ENCODE assay signal across 19 cellular contexts in genomic region chr15:34665498-34666116, GRCh38.
"Had no signal": no experiment of that assay in that cellular context is flagged by ENCODE, and none has a peak within 500 bp of the region (broad histone marks: within the 10 kb centered on the region; RNA-seq: fewer than 3 reads in every experiment).

No MANE protein-coding gene starts in this region.

- H3K9me3 ChIP-seq: esophagus muscularis mucosa, lower lobe of right lung, neutrophil, upper lobe of left lung had no signal

- H3K4me3 ChIP-seq: esophagus muscularis mucosa, lower lobe of right lung, upper lobe of left lung had no signal

- H3K4me1 ChIP-seq: esophagus muscularis mucosa, lower lobe of right lung, upper lobe of left lung had no signal

- DNase-seq: activated CD4-positive, alpha-beta T cell treated with anti-CD3 and anti-CD28 coated beads, Interleukin-2, amount 50 U/mL, for 1 hour; activated CD4-positive, CD25-positive, alpha-beta regulatory T cell; activated gamma-delta T cell; activated T-cell treated with anti-CD3 and anti-CD28 coated beads for 4 hours; aorta; glutamatergic neuron; immature natural killer cell; lower lobe of right lung; midbrain; naive thymus-derived CD8-positive, alpha-beta T cell; posterior cingulate gyrus; right cardiac atrium; stimulated activated naive CD4-positive, alpha-beta T cell; substantia nigra; upper lobe of left lung had no signal

- H3K27me3 ChIP-seq: esophagus muscularis mucosa, upper lobe of left lung had no signal

- H3K4me1 Mint-ChIP-seq: immature natural killer cell; naive thymus-derived CD8-positive, alpha-beta T cell had no signal

- H3K27ac Mint-ChIP-seq: activated naive CD8-positive, alpha-beta T cell; immature natural killer cell; naive thymus-derived CD8-positive, alpha-beta T cell; T-helper 1 cell treated with Interleukin-12 subunit alpha and Interleukin-12 subunit beta and Interleukin-4 antibody, amounts not matched to agents 30 μg/mL and 1 μg/mL, for 36 hours had no signal

- H3K27ac ChIP-seq: esophagus muscularis mucosa, lower lobe of right lung, neutrophil, upper lobe of left lung had no signal

- H3K9me3 Mint-ChIP-seq: immature natural killer cell; naive thymus-derived CD8-positive, alpha-beta T cell; T-helper 1 cell treated with Interleukin-12 subunit alpha and Interleukin-12 subunit beta and Interleukin-4 antibody, amounts not matched to agents 30 μg/mL and 1 μg/mL, for 36 hours had no signal

- H3K36me3 ChIP-seq: esophagus muscularis mucosa, lower lobe of right lung, neutrophil, upper lobe of left lung had no signal

- H3K4me3 Mint-ChIP-seq: activated naive CD8-positive, alpha-beta T cell; immature natural killer cell; naive thymus-derived CD8-positive, alpha-beta T cell; T-helper 1 cell treated with Interleukin-12 subunit alpha and Interleukin-12 subunit beta and Interleukin-4 antibody, amounts not matched to agents 30 μg/mL and 1 μg/mL, for 36 hours had no signal

- ATAC-seq: lower lobe of right lung; naive thymus-derived CD8-positive, alpha-beta T cell; right cardiac atrium had no signal
